ENCODE assay signal across 14 cellular contexts in the genomic region with DNA sequence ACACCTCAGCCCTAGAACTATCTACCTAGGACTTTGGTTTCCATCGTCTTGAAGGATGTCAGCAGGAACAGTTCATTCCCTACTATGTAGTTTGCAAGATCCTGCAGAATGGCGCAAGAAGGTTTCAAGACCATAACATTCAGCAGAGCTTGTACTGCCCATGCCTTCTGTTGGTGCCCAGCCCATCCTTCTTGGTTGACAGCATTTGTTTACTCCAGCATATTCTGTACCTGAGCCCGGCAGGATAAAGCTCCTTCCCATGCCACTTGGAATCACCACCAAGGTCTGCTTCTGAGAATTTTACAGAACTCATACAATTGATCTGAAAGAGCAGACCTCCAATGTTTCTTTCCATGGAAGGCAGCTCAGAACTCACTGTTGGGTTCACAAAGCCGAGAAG.
A peak's percentile ranks its signal among the peaks of the same experiment; 100 is the strongest.
DNase-seq lines count a peak whose midpoint lies in the region; ATAC-seq and TF ChIP-seq lines count a peak whose summit lies in the region.
"Had no signal": no experiment of that assay in that cellular context is flagged by ENCODE, and none has a peak within 500 bp of the region (broad histone marks: within the 10 kb centered on the region; RNA-seq: fewer than 3 reads in every experiment).

No MANE protein-coding gene starts in this region.

- no peak for DNase-seq in activated CD8-positive, alpha-beta memory T cell treated with anti-CD3 and anti-CD28 coated beads, Interleukin-2, amount 10 ng/mL, durations not matched to agents 7 days and 5 days
- no peak for DNase-seq in activated CD8-positive, alpha-beta memory T cell treated with anti-CD3 and anti-CD28 coated beads for 24 hours
- DNase-seq in T-cell (no peak), fibroblast of the aortic adventitia (ENCODE audit: low read depth) (no peak), mesothelial cell of epicardium (ENCODE audit: low spot score in 2 of 2, unreplicated experiment in 2 of 2) (no peak), type B pancreatic cell (ENCODE audit: extremely low spot score, unreplicated experiment) (no peak), HuH-7 (ENCODE audit: low spot score) (no peak)
- DNase-seq: activated CD4-positive, alpha-beta T cell treated with anti-CD3 and anti-CD28 coated beads for 48 hours; brain microvascular endothelial cell; left colon; NCI-H2081 treated with DMSO at 0.1 percent for 48 hours had no signal

- peak overlapping the region; percentile 83 for H3K4me3 Mint-ChIP-seq in activated CD8-positive, alpha-beta memory T cell treated with anti-CD3 and anti-CD28 coated beads, Interleukin-2, amount 10 ng/mL, durations not matched to agents 7 days and 5 days
- H3K4me3 Mint-ChIP-seq in T-cell (peak overlapping the region; percentile 60 to 91 (median 66)), mesothelial cell of epicardium (no peak overlapping the region), type B pancreatic cell (no peak overlapping the region)
- peak overlapping the region; percentile 72 for H3K4me3 Mint-ChIP-seq in stimulated activated memory B cell treated with anti-CD40 and anti-IgM and Interleukin-4, amounts not matched to agents 10 μg/mL and 1 μg/mL and 100 μg/mL, for 72 hours

- TF ChIP-seq CTCF in fibroblast of the aortic adventitia (IDR thresholded peaks at IDR 0.05; ENCODE audit: insufficient read depth, low read length) (no peak), mesothelial cell of epicardium (IDR thresholded peaks at IDR 0.05; ENCODE audit: unreplicated experiment) (no peak), type B pancreatic cell (conservative IDR thresholded peaks at IDR 0.05) (no peak)

- H3K27ac Mint-ChIP-seq in activated CD8-positive, alpha-beta memory T cell treated with anti-CD3 and anti-CD28 coated beads, Interleukin-2, amount 10 ng/mL, durations not matched to agents 7 days and 5 days = peak overlapping the region; percentile 99
- H3K27ac Mint-ChIP-seq in T-cell = peak overlapping the region; percentile 73 to 84
- peak overlapping the region; percentile 99 for H3K27ac Mint-ChIP-seq in stimulated activated memory B cell treated with anti-CD40 and anti-IgM and Interleukin-4, amounts not matched to agents 10 μg/mL and 1 μg/mL and 100 μg/mL, for 72 hours
- no peak overlapping the region for H3K27ac Mint-ChIP-seq in mesothelial cell of epicardium
- no peak overlapping the region for H3K27ac Mint-ChIP-seq in type B pancreatic cell
- H3K27ac Mint-ChIP-seq: progenitor cell of endocrine pancreas had no signal

- no peak for ATAC-seq in activated CD8-positive, alpha-beta memory T cell treated with anti-CD3 and anti-CD28 coated beads, Interleukin-2, amount 10 ng/mL, durations not matched to agents 7 days and 5 days
- ATAC-seq in T-cell (replicated peaks in 1 of 4) = no peak
- no peak for ATAC-seq in stimulated activated memory B cell treated with anti-CD40 and anti-IgM and Interleukin-4, amounts not matched to agents 10 μg/mL and 1 μg/mL and 100 μg/mL, for 72 hours
- ATAC-seq: esophagus mucosa, left colon had no signal

- peak overlapping the region; percentile 89 for H3K4me3 ChIP-seq in fibroblast of the aortic adventitia (ENCODE audit: low read depth, low read length)

- H3K4me1 Mint-ChIP-seq in activated CD8-positive, alpha-beta memory T cell treated with anti-CD3 and anti-CD28 coated beads, Interleukin-2, amount 10 ng/mL, durations not matched to agents 7 days and 5 days = peaks cover 92% of the 10 kb centered on the region
- peaks cover 94 to 99% (median 98%) of the 10 kb centered on the region in 3 donors for H3K4me1 Mint-ChIP-seq in T-cell
- H3K4me1 Mint-ChIP-seq in stimulated activated memory B cell treated with anti-CD40 and anti-IgM and Interleukin-4, amounts not matched to agents 10 μg/mL and 1 μg/mL and 100 μg/mL, for 72 hours = peaks cover 86% of the 10 kb centered on the region
- H3K4me1 Mint-ChIP-seq in mesothelial cell of epicardium = peaks cover 64% of the 10 kb centered on the region
- peaks cover 58% of the 10 kb centered on the region for H3K4me1 Mint-ChIP-seq in type B pancreatic cell (ENCODE audit: unreplicated experiment)

- no peaks in the 10 kb centered on the region for H3K27me3 Mint-ChIP-seq in activated CD8-positive, alpha-beta memory T cell treated with anti-CD3 and anti-CD28 coated beads, Interleukin-2, amount 10 ng/mL, durations not matched to agents 7 days and 5 days
- H3K27me3 Mint-ChIP-seq in T-cell = no peaks in the 10 kb centered on the region
- no peaks in the 10 kb centered on the region for H3K27me3 Mint-ChIP-seq in stimulated activated memory B cell treated with anti-CD40 and anti-IgM and Interleukin-4, amounts not matched to agents 10 μg/mL and 1 μg/mL and 100 μg/mL, for 72 hours
- no peaks in the 10 kb centered on the region for H3K27me3 Mint-ChIP-seq in mesothelial cell of epicardium (ENCODE audit: low read depth)
- no peaks in the 10 kb centered on the region for H3K27me3 Mint-ChIP-seq in type B pancreatic cell
- H3K27me3 Mint-ChIP-seq: progenitor cell of endocrine pancreas had no signal

- no peaks in the 10 kb centered on the region for H3K9me3 Mint-ChIP-seq in activated CD8-positive, alpha-beta memory T cell treated with anti-CD3 and anti-CD28 coated beads, Interleukin-2, amount 10 ng/mL, durations not matched to agents 7 days and 5 days (ENCODE audit: low read depth)
- H3K9me3 Mint-ChIP-seq in T-cell (no peaks in the 10 kb centered on the region), mesothelial cell of epicardium (no peaks in the 10 kb centered on the region), type B pancreatic cell (no peaks in the 10 kb centered on the region)
- H3K9me3 Mint-ChIP-seq in stimulated activated memory B cell treated with anti-CD40 and anti-IgM and Interleukin-4, amounts not matched to agents 10 μg/mL and 1 μg/mL and 100 μg/mL, for 72 hours = no peaks in the 10 kb centered on the region

- CTCF ChIA-PET in activated CD8-positive, alpha-beta memory T cell treated with anti-CD3 and anti-CD28 coated beads, Interleukin-2, amount 10 ng/mL, durations not matched to agents 7 days and 5 days (lab: Charles Lee) = interaction anchor here (0.8 to 3.0 kb wide), 5 partner anchors 11 to 194 kb away, joined by 3 to 10 read pairs (median 4); no protein-coding TSS in a partner anchor
- CTCF ChIA-PET in T-cell (lab: Charles Lee) = interaction anchor here in 1 of 2 donors (1.5 kb wide), 1 partner anchor 14 kb away, joined by 6 read pairs; no protein-coding TSS in a partner anchor

- POLR2A ChIA-PET in T-cell (lab: Charles Lee) = interaction anchor here in 1 of 2 donors (0.6 kb wide), 1 partner anchor 14 kb away, joined by 5 read pairs; no protein-coding TSS in a partner anchor

- H3K36me3 Mint-ChIP-seq in activated CD8-positive, alpha-beta memory T cell treated with anti-CD3 and anti-CD28 coated beads, Interleukin-2, amount 10 ng/mL, durations not matched to agents 7 days and 5 days = peaks cover 76% of the 10 kb centered on the region
- H3K36me3 Mint-ChIP-seq in T-cell (peaks cover 64% of the 10 kb centered on the region), mesothelial cell of epicardium (peaks cover 45% of the 10 kb centered on the region), type B pancreatic cell (peaks cover 55% of the 10 kb centered on the region)
- peaks cover 81% of the 10 kb centered on the region for H3K36me3 Mint-ChIP-seq in stimulated activated memory B cell treated with anti-CD40 and anti-IgM and Interleukin-4, amounts not matched to agents 10 μg/mL and 1 μg/mL and 100 μg/mL, for 72 hours

Comparison
In these comparisons a context has a peak if more than half of its experiments do, and no peak if none do; other contexts are left out.
1. H3K27ac Mint-ChIP-seq: peak in activated CD8-positive, alpha-beta memory T cell treated with anti-CD3 and anti-CD28 coated beads, Interleukin-2, amount 10 ng/mL, durations not matched to agents 7 days and 5 days (single experiment), T-cell (2 of 2) and stimulated activated memory B cell treated with anti-CD40 and anti-IgM and Interleukin-4, amounts not matched to agents 10 μg/mL and 1 μg/mL and 100 μg/mL, for 72 hours (single experiment); none in mesothelial cell of epicardium (single experiment) and type B pancreatic cell (single experiment).
2. H3K4me3 Mint-ChIP-seq: peak in activated CD8-positive, alpha-beta memory T cell treated with anti-CD3 and anti-CD28 coated beads, Interleukin-2, amount 10 ng/mL, durations not matched to agents 7 days and 5 days (single experiment), T-cell (3 of 3) and stimulated activated memory B cell treated with anti-CD40 and anti-IgM and Interleukin-4, amounts not matched to agents 10 μg/mL and 1 μg/mL and 100 μg/mL, for 72 hours (single experiment); none in mesothelial cell of epicardium (single experiment) and type B pancreatic cell (single experiment).